Comparison of ENCODE assay signal across 25 cellular contexts in the genomic region with DNA sequence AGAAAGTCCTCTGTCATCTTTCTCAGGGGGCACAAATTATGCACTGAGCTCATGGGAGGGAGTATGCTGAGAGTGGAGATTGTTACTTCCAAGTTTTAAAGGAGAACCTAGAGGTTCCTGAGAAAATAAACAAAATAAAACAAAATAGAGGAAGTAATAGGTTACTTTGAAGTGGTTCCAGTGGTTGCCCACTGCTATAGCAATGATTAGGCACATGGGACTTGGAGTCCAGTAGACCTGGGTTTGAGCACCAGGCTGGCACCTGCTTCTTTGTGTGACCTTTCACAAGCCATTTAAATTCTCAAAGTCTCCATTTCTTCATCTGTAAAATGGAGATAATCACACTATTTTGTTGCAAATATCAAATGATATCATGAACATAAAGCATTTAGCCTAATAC. TPM values are rescaled to one million over a fixed set of nuclear protein-coding genes. Genes with fewer than 3 reads are reported as not detected.
"Had no signal": no experiment of that assay in that cellular context is flagged by ENCODE, and none has a peak within 500 bp of the region (broad histone marks: within the 10 kb centered on the region; RNA-seq: fewer than 3 reads in every experiment).

No MANE protein-coding gene starts in this region.

- H3K4me3 Mint-ChIP-seq: natural killer cell treated with Interleukin-12 subunit alpha and Interleukin-12 subunit beta and Interleukin-15 and Interleukin-18, amount 100 ng/mL, for 72 hours; neural crest cell; stimulated activated memory B cell treated with anti-CD40 and anti-IgM and Interleukin-4, amounts not matched to agents 10 μg/mL and 1 μg/mL and 100 μg/mL, for 72 hours; stimulated activated naive CD8-positive, alpha-beta T cell treated with anti-CD3 and anti-CD28 coated beads, Interleukin-15, amount 100 ng/mL, for 72 hours had no signal

- H3K4me1 Mint-ChIP-seq: stimulated activated memory B cell treated with anti-CD40 and anti-IgM and Interleukin-4, amounts not matched to agents 10 μg/mL and 1 μg/mL and 100 μg/mL, for 72 hours had no signal

- H3K27ac Mint-ChIP-seq: natural killer cell treated with Interleukin-12 subunit alpha and Interleukin-12 subunit beta and Interleukin-15 and Interleukin-18, amount 100 ng/mL, for 72 hours; progenitor cell of endocrine pancreas; stimulated activated memory B cell treated with anti-CD40 and anti-IgM and Interleukin-4, amounts not matched to agents 10 μg/mL and 1 μg/mL and 100 μg/mL, for 72 hours; stimulated activated naive CD8-positive, alpha-beta T cell treated with anti-CD3 and anti-CD28 coated beads, Interleukin-15, amount 100 ng/mL, for 72 hours had no signal

- H3K4me1 ChIP-seq: vagina had no signal

- H3K27me3 ChIP-seq: gastrocnemius medialis, pancreas, sigmoid colon, thyroid gland, vagina had no signal

- H3K4me3 ChIP-seq: dorsolateral prefrontal cortex, gastrocnemius medialis, lower lobe of right lung, pancreas, sigmoid colon, thyroid gland, vagina had no signal

- H3K9me3 Mint-ChIP-seq: natural killer cell treated with Interleukin-12 subunit alpha and Interleukin-12 subunit beta and Interleukin-15 and Interleukin-18, amount 100 ng/mL, for 72 hours had no signal

- H3K36me3 ChIP-seq: gastrocnemius medialis, lower lobe of right lung, neutrophil, pancreas, sigmoid colon, thyroid gland, vagina had no signal

- H3K27me3 Mint-ChIP-seq: progenitor cell of endocrine pancreas had no signal

- H3K27ac ChIP-seq: dorsolateral prefrontal cortex, gastrocnemius medialis, lower lobe of right lung, neutrophil, pancreas, sigmoid colon, thyroid gland, vagina had no signal

- ATAC-seq: gastrocnemius medialis; left ventricle myocardium superior; lower lobe of right lung; natural killer cell treated with Interleukin-12 subunit alpha and Interleukin-12 subunit beta and Interleukin-15 and Interleukin-18, amount 100 ng/mL, for 72 hours; pancreas; right cardiac atrium; stimulated activated memory B cell treated with anti-CD40 and anti-IgM and Interleukin-4, amounts not matched to agents 10 μg/mL and 1 μg/mL and 100 μg/mL, for 72 hours; stimulated activated naive CD8-positive, alpha-beta T cell treated with anti-CD3 and anti-CD28 coated beads, Interleukin-15, amount 100 ng/mL, for 72 hours had no signal

- H3K9me3 ChIP-seq: lower lobe of right lung, neutrophil, pancreas, thyroid gland, vagina had no signal

- FAIRE-seq: colon, keratinocyte, pancreas had no signal

- H3K36me3 Mint-ChIP-seq: natural killer cell treated with Interleukin-12 subunit alpha and Interleukin-12 subunit beta and Interleukin-15 and Interleukin-18, amount 100 ng/mL, for 72 hours; stimulated activated memory B cell treated with anti-CD40 and anti-IgM and Interleukin-4, amounts not matched to agents 10 μg/mL and 1 μg/mL and 100 μg/mL, for 72 hours had no signal

- DNase-seq: dorsolateral prefrontal cortex; effector CD4-positive, alpha-beta T cell; foreskin fibroblast; gastrocnemius medialis; head of caudate nucleus; left ventricle myocardium superior; lower lobe of right lung; pancreas; right cardiac atrium; sigmoid colon; stimulated activated CD4-positive, alpha-beta T cell treated with anti-CD3 and anti-CD28 coated beads, Interleukin-4, amount 100 ng/mL, for 4 hours; stimulated activated naive CD8-positive, alpha-beta T cell treated with anti-CD3 and anti-CD28 coated beads, Interleukin-15, amount 100 ng/mL, for 72 hours; thyroid gland; trophoblast cell had no signal

RNA-seq across cellular contexts. Expression of a gene that starts 47.5 kb away (rescaled TPM):
- total RNA-seq: glomerular endothelial cell, mononuclear cell, temporal lobe, thyroid gland had no signal
- polyA plus RNA-seq: keratinocyte had no signal
